ENCODE assay signal across 8 cellular contexts in genomic region chr11:112025682-112026081, GRCh38. TPM values are rescaled to one million over a fixed set of nuclear protein-coding genes. Genes with fewer than 3 reads are reported as not detected.
DNase-seq lines count a peak whose midpoint lies in the region; ATAC-seq and TF ChIP-seq lines count a peak whose summit lies in the region.

No MANE protein-coding gene starts in this region.

- H3K36me3 Mint-ChIP-seq in activated T-cell treated with anti-CD3 and anti-CD28 coated beads, Interleukin-2, amount 50 U/mL, for 24 hours (ENCODE audit: low read depth), result peaks cover 70% of the 10 kb centered on the region
- H3K36me3 Mint-ChIP-seq in brain, result peaks cover 32% of the 10 kb centered on the region

- peaks cover 35% of the 10 kb centered on the region for H3K4me1 Mint-ChIP-seq in activated T-cell treated with anti-CD3 and anti-CD28 coated beads, Interleukin-2, amount 50 U/mL, for 24 hours (ENCODE audit: low read depth)
- H3K4me1 Mint-ChIP-seq in brain, result peaks cover 32% of the 10 kb centered on the region
- H3K4me1 Mint-ChIP-seq in stimulated activated naive CD8-positive, alpha-beta T cell treated with anti-CD3 and anti-CD28 coated beads, Interleukin-15, amount 100 ng/mL, for 72 hours, result peaks cover 13% of the 10 kb centered on the region

- peak overlapping the region; percentile 100 for H3K27ac Mint-ChIP-seq in activated T-cell treated with anti-CD3 and anti-CD28 coated beads, Interleukin-2, amount 50 U/mL, for 24 hours
- H3K27ac Mint-ChIP-seq in brain, result peak overlapping the region; percentile 99 to 100 (median 99)
- H3K27ac Mint-ChIP-seq in stimulated activated naive CD8-positive, alpha-beta T cell treated with anti-CD3 and anti-CD28 coated beads, Interleukin-15, amount 100 ng/mL, for 72 hours, result peak overlapping the region; percentile 99 to 100

- TF ChIP-seq CTCF in brain (conservative IDR thresholded peaks at IDR 0.05), result no peak

- ATAC-seq in stimulated activated naive CD8-positive, alpha-beta T cell treated with anti-CD3 and anti-CD28 coated beads, Interleukin-15, amount 100 ng/mL, for 72 hours, result peak; percentile 2

- no peaks in the 10 kb centered on the region for H3K27me3 Mint-ChIP-seq in activated T-cell treated with anti-CD3 and anti-CD28 coated beads, Interleukin-2, amount 50 U/mL, for 24 hours
- H3K27me3 Mint-ChIP-seq in brain, result peaks cover 14% of the 10 kb centered on the region
- no peaks in the 10 kb centered on the region for H3K27me3 Mint-ChIP-seq in stimulated activated naive CD8-positive, alpha-beta T cell treated with anti-CD3 and anti-CD28 coated beads, Interleukin-15, amount 100 ng/mL, for 72 hours

- no peaks in the 10 kb centered on the region for H3K9me3 Mint-ChIP-seq in activated T-cell treated with anti-CD3 and anti-CD28 coated beads, Interleukin-2, amount 50 U/mL, for 24 hours
- no peaks in the 10 kb centered on the region for H3K9me3 Mint-ChIP-seq in brain
- H3K9me3 Mint-ChIP-seq in stimulated activated naive CD8-positive, alpha-beta T cell treated with anti-CD3 and anti-CD28 coated beads, Interleukin-15, amount 100 ng/mL, for 72 hours, result no peaks in the 10 kb centered on the region

- peak overlapping the region; percentile 100 for H3K4me3 Mint-ChIP-seq in activated T-cell treated with anti-CD3 and anti-CD28 coated beads, Interleukin-2, amount 50 U/mL, for 24 hours
- peak overlapping the region; percentile 98 to 100 (median 99) for H3K4me3 Mint-ChIP-seq in brain
- peak overlapping the region; percentile 99 to 100 for H3K4me3 Mint-ChIP-seq in stimulated activated naive CD8-positive, alpha-beta T cell treated with anti-CD3 and anti-CD28 coated beads, Interleukin-15, amount 100 ng/mL, for 72 hours

- DNase-seq in activated T-cell treated with anti-CD3 and anti-CD28 coated beads, Interleukin-2, amount 50 U/mL, for 24 hours, result no peak
- DNase-seq in activated T-cell treated with anti-CD3 and anti-CD28 coated beads, Interleukin-2, amount 50 U/mL, for 1 hour, result no peak
- DNase-seq in KG1 (lab: John Stamatoyannopoulos, UW) (peak; percentile 33), iris pigment epithelial cell (ENCODE audit: low read depth) (peak; percentile 25), mesenteric fat pad (ENCODE audit: low spot score) (no peak), NCI-H2029 treated with DMSO at 0.1 percent for 48 hours (lab: John Stamatoyannopoulos, UW) (no peak)
- no peak for DNase-seq in stimulated activated naive CD8-positive, alpha-beta T cell treated with anti-CD3 and anti-CD28 coated beads, Interleukin-15, amount 100 ng/mL, for 72 hours

RNA-seq across cellular contexts. Expression of gene DLAT, which starts 0.5 kb away (rescaled TPM):
- polyA plus RNA-seq in brain (ENCODE audit: insufficient read depth, low read depth, low replicate concordance), result 26.8 TPM
- total RNA-seq in mesenteric fat pad, result 77.7 TPM

RNA-seq across cellular contexts. Expression of gene PIH1D2, which starts 48.1 kb away (rescaled TPM):
- 2.5 TPM for polyA plus RNA-seq in brain (ENCODE audit: insufficient read depth, low read depth, low replicate concordance)
- 1.5 TPM for total RNA-seq in mesenteric fat pad

RNA-seq across cellular contexts. Expression of gene NKAPD1, which starts 48.4 kb away (rescaled TPM):
- polyA plus RNA-seq in brain (ENCODE audit: insufficient read depth, low read depth, low replicate concordance), result 17.8 TPM
- 13.6 TPM for total RNA-seq in mesenteric fat pad

Comparison
In these comparisons a context has a peak if more than half of its experiments do, and no peak if none do; other contexts are left out.
1. DNase-seq: peak in KG1 (single experiment) and iris pigment epithelial cell (single experiment); none in activated T-cell treated with anti-CD3 and anti-CD28 coated beads, Interleukin-2, amount 50 U/mL, for 24 hours (single experiment), activated T-cell treated with anti-CD3 and anti-CD28 coated beads, Interleukin-2, amount 50 U/mL, for 1 hour (single experiment), stimulated activated naive CD8-positive, alpha-beta T cell treated with anti-CD3 and anti-CD28 coated beads, Interleukin-15, amount 100 ng/mL, for 72 hours (0 of 2), mesenteric fat pad (single experiment) and NCI-H2029 treated with DMSO at 0.1 percent for 48 hours (single experiment).
2. Peak in every context shown above with its lines, with median percentiles within 50 percentile points of each other: H3K27ac Mint-ChIP-seq and H3K4me3 Mint-ChIP-seq.